8 cellular contexts compared by ENCODE assay signal in genomic region chr19:9324584-9324962, GRCh38. TPM values are rescaled to one million over a fixed set of nuclear protein-coding genes. Genes with fewer than 3 reads are reported as not detected.
A peak's percentile ranks its signal among the peaks of the same experiment; 100 is the strongest.
DNase-seq lines count a peak whose midpoint lies in the region; ATAC-seq and TF ChIP-seq lines count a peak whose summit lies in the region.

No MANE protein-coding gene starts in this region.

- peak overlapping the region; percentile 73 for H3K4me2 ChIP-seq in neural cell (ENCODE audit: low read length)

- H3K4me3 ChIP-seq in NB4 (ENCODE audit: low read depth, low read length) = peak overlapping the region; percentile 83
- peak overlapping the region; percentile 86 for H3K4me3 ChIP-seq in neural cell (ENCODE audit: low read length)

- DNase-seq in NB4 (ENCODE audit: low read depth) = no peak
- DNase-seq in dermis blood vessel endothelial cell = peak; percentile 3
- no peak for DNase-seq in inferior parietal cortex (ENCODE audit: extremely low spot score)
- no peak for DNase-seq in EL
- DNase-seq in DMS53 (lab: John Stamatoyannopoulos, UW) = no peak

- TF ChIP-seq CTCF in C4-2B (conservative IDR thresholded peaks at IDR 0.05) (no peak), NB4 (IDR thresholded peaks at IDR 0.05; ENCODE audit: low read depth, low read length) (no peak), neural cell (IDR thresholded peaks at IDR 0.05; ENCODE audit: poor library complexity, severe bottlenecking) (no peak)

- ATAC-seq in HG02981 (IDR thresholded peaks at IDR 0.05; ENCODE audit: unreplicated experiment) = no peak

- H2AFZ ChIP-seq in neural cell (ENCODE audit: low read depth, low read length) = peak overlapping the region; percentile 51

- H3K27me3 ChIP-seq in neural cell (ENCODE audit: insufficient read depth, low read depth, low read length) = no peaks in the 10 kb centered on the region

- no peak for TF ChIP-seq POLR2A in NB4 (IDR thresholded peaks at IDR 0.05; ENCODE audit: extremely low read depth, insufficient read length)

- no peaks in the 10 kb centered on the region for H3K9me2 ChIP-seq in neural cell (ENCODE audit: insufficient read depth, low read length)

- no peak for TF ChIP-seq EP300 in neural cell (conservative IDR thresholded peaks at IDR 0.05; ENCODE audit: poor library complexity, severe bottlenecking)

- peaks cover 48% of the 10 kb centered on the region for H3K79me2 ChIP-seq in neural cell (replicated peaks; ENCODE audit: insufficient read depth, low read length)

- H3K9me3 ChIP-seq in neural cell (ENCODE audit: low read length) = peaks cover 12% of the 10 kb centered on the region

- no peak for TF ChIP-seq RAD21 in neural cell (conservative IDR thresholded peaks at IDR 0.05)

- H4K20me1 ChIP-seq in neural cell (ENCODE audit: insufficient read depth) = no peaks in the 10 kb centered on the region

- H3K36me3 ChIP-seq in neural cell (ENCODE audit: insufficient read depth, low read length) = no peaks in the 10 kb centered on the region

- peaks cover 3% of the 10 kb centered on the region for H3F3A ChIP-seq in neural cell (ENCODE audit: insufficient read depth, low read length, poor library complexity, severe bottlenecking)

- peak overlapping the region; percentile 82 for H3K27ac ChIP-seq in C4-2B
- H3K27ac ChIP-seq in neural cell (ENCODE audit: low read length) = peak overlapping the region; percentile 90

- H3K9ac ChIP-seq in neural cell (ENCODE audit: low read length) = peak overlapping the region; percentile 89

TF ChIP-seq in neural cell, 6 proteins besides CTCF, POLR2A, EP300 and RAD21:
- no peak for TF ChIP-seq TAF1 (IDR thresholded peaks at IDR 0.05; ENCODE audit: low read depth)
- TF ChIP-seq SMC3 (conservative IDR thresholded peaks at IDR 0.05; ENCODE audit: poor library complexity) = no peak
- no peak for TF ChIP-seq POLR2AphosphoS5 (IDR thresholded peaks at IDR 0.05)
- TF ChIP-seq EZH2 (IDR thresholded peaks at IDR 0.05; ENCODE audit: borderline replicate concordance, insufficient read depth, low read length, poor library complexity, severe bottlenecking) = no peak
- no peak for TF ChIP-seq MXI1 (conservative IDR thresholded peaks at IDR 0.05; ENCODE audit: poor library complexity, severe bottlenecking)
TF ChIP-seq in neural cell: peak in this region for 0.

RNA-seq across cellular contexts. Expression of gene ZNF559, which starts 0.6 kb away (rescaled TPM):
- 13.2 and 25.7 TPM in 2 replicates for total RNA-seq in dermis blood vessel endothelial cell
- polyA plus RNA-seq in neural cell = 50.4 and 57.7 TPM in 2 replicates
- 99.0 and 101 TPM in 2 replicates for polyA minus RNA-seq in neural cell

RNA-seq across cellular contexts. Expression of gene ZNF699, which starts 14.9 kb away (rescaled TPM):
- total RNA-seq in dermis blood vessel endothelial cell = 7.2 and 9.4 TPM in 2 replicates
- polyA plus RNA-seq in neural cell = 13.5 and 21.7 TPM in 2 replicates
- polyA minus RNA-seq in neural cell = 56.0 and 60.1 TPM in 2 replicates

RNA-seq across cellular contexts. Expression of gene ZNF177, which starts 38.2 kb away (rescaled TPM):
- 1.4 and 3.1 TPM in 2 replicates for total RNA-seq in dermis blood vessel endothelial cell
- polyA plus RNA-seq in neural cell = 51.0 and 61.1 TPM in 2 replicates
- polyA minus RNA-seq in neural cell = 32.1 and 36.2 TPM in 2 replicates
